In genomic region chr12:57552306-57552651, GRCh38 we compare ENCODE assay signal across 16 cellular contexts. TPM values are rescaled to one million over a fixed set of nuclear protein-coding genes. Genes with fewer than 3 reads are reported as not detected.
"Had no signal": no experiment of that assay in that cellular context is flagged by ENCODE, and none has a peak within 500 bp of the region (broad histone marks: within the 10 kb centered on the region; RNA-seq: fewer than 3 reads in every experiment).

No MANE protein-coding gene starts in this region.

- H3K4me1 ChIP-seq: breast epithelium, foreskin keratinocyte had no signal

- H3K27ac Mint-ChIP-seq: activated naive CD8-positive, alpha-beta T cell; progenitor cell of endocrine pancreas; stimulated activated memory B cell treated with anti-CD40 and anti-IgM and Interleukin-4, amounts not matched to agents 10 μg/mL and 1 μg/mL and 100 μg/mL, for 72 hours had no signal

- DNase-seq: activated CD4-positive, alpha-beta T cell treated with anti-CD3 and anti-CD28 coated beads, Interleukin-2, amount 50 U/mL, for 4 hours; activated CD4-positive, CD25-positive, alpha-beta regulatory T cell treated with anti-CD3 and anti-CD28 coated beads, Interleukin-2, amount 50 U/mL, for 72 hours; activated gamma-delta T cell; activated T-cell treated with anti-CD3 and anti-CD28 coated beads, Interleukin-2, amount 50 U/mL, for 4 hours; amygdala; foreskin keratinocyte; nucleus accumbens; right cardiac atrium; T-helper 2 cell had no signal

- H3K4me3 ChIP-seq: breast epithelium, tibial nerve had no signal

- H3K9me3 Mint-ChIP-seq: activated T-cell treated with anti-CD3 and anti-CD28 coated beads, Interleukin-2, amount 50 U/mL, for 4 hours; stimulated activated memory B cell treated with anti-CD40 and anti-IgM and Interleukin-4, amounts not matched to agents 10 μg/mL and 1 μg/mL and 100 μg/mL, for 72 hours had no signal

- H3K36me3 Mint-ChIP-seq: activated naive CD8-positive, alpha-beta T cell; stimulated activated memory B cell treated with anti-CD40 and anti-IgM and Interleukin-4, amounts not matched to agents 10 μg/mL and 1 μg/mL and 100 μg/mL, for 72 hours had no signal

- ATAC-seq: activated T-cell treated with anti-CD3 and anti-CD28 coated beads, Interleukin-2, amount 50 U/mL, for 4 hours; foreskin keratinocyte; right cardiac atrium; stimulated activated memory B cell treated with anti-CD40 and anti-IgM and Interleukin-4, amounts not matched to agents 10 μg/mL and 1 μg/mL and 100 μg/mL, for 72 hours had no signal

- H3K9me3 ChIP-seq: breast epithelium, tibial nerve had no signal

- H3K4me3 Mint-ChIP-seq: activated naive CD8-positive, alpha-beta T cell; activated T-cell treated with anti-CD3 and anti-CD28 coated beads, Interleukin-2, amount 50 U/mL, for 4 hours; stimulated activated memory B cell treated with anti-CD40 and anti-IgM and Interleukin-4, amounts not matched to agents 10 μg/mL and 1 μg/mL and 100 μg/mL, for 72 hours had no signal

- H3K27ac ChIP-seq: breast epithelium, foreskin keratinocyte, tibial nerve had no signal

- H3K27me3 Mint-ChIP-seq: activated naive CD8-positive, alpha-beta T cell had no signal

- H3K36me3 ChIP-seq: breast epithelium, tibial nerve had no signal

RNA-seq across cellular contexts. Expression of gene KIF5A, which starts 2.4 kb away (rescaled TPM):
- total RNA-seq: mesenteric fat pad, myocyte had no signal
